Comparison of ENCODE assay signal across 27 cellular contexts in the genomic region with DNA sequence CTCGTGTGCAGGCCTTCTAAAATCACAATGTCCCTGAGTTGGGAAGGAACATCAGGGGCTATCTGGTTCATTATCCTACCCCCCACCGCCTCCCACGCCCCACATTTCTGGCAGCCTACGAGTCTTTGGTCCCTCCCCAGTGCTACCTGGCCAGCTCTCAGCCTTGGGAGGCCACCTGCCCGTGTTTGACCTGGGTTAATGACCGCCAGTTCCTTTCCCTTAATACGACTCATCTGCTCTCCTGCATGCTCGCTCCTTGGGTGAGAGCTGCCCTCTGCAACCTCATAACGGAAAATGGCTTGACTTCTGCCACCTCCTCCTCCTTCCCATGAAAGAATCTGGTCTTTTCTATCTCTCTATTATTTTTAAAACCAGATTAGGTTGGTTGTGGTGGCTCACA.
"Had no signal": no experiment of that assay in that cellular context is flagged by ENCODE, and none has a peak within 500 bp of the region (broad histone marks: within the 10 kb centered on the region; RNA-seq: fewer than 3 reads in every experiment).

No MANE protein-coding gene starts in this region.

- FAIRE-seq: bronchial epithelial cell had no signal

- H3K9me3 ChIP-seq: ascending aorta, body of pancreas had no signal

- H3K27me3 ChIP-seq: ascending aorta, body of pancreas had no signal

- H3K4me1 ChIP-seq: ascending aorta had no signal

- H3K27ac ChIP-seq: ascending aorta had no signal

- H3K36me3 ChIP-seq: ascending aorta had no signal

- H3K4me3 ChIP-seq: ascending aorta, body of pancreas had no signal

- ATAC-seq: activated CD8-positive, alpha-beta memory T cell treated with anti-CD3 and anti-CD28 coated beads, Interleukin-2, amount 10 ng/mL, durations not matched to agents 7 days and 5 days; activated CD8-positive, alpha-beta T cell treated with anti-CD3 and anti-CD28 coated beads, Interleukin-2, amount 10 ng/mL, durations not matched to agents 7 days and 5 days; activated naive CD4-positive, alpha-beta T cell treated with anti-CD3 and anti-CD28 coated beads, Interleukin-2, amount 50 U/mL, for 72 hours; activated naive CD8-positive, alpha-beta T cell treated with anti-CD3 and anti-CD28 coated beads, Interleukin-2, amount 50 U/mL, for 24 hours; activated T-cell treated with anti-CD3 and anti-CD28 coated beads, Interleukin-2, amount 50 U/mL, for 4 hours; body of pancreas; PC-3; WTC11 had no signal

- DNase-seq: activated CD4-positive, alpha-beta T cell treated with anti-CD3 and anti-CD28 coated beads for 48 hours; activated CD4-positive, alpha-beta T cell treated with anti-CD3 and anti-CD28 coated beads, Interleukin-2, amount 50 U/mL, for 4 hours; activated CD4-positive, CD25-positive, alpha-beta regulatory T cell treated with anti-CD3 and anti-CD28 coated beads, Interleukin-2, amount 50 U/mL, for 72 hours; activated CD8-positive, alpha-beta memory T cell treated with anti-CD3 and anti-CD28 coated beads, Interleukin-2, amount 10 ng/mL, durations not matched to agents 7 days and 5 days; activated CD8-positive, alpha-beta T cell treated with anti-CD3 and anti-CD28 coated beads, Interleukin-2, amount 10 ng/mL, durations not matched to agents 7 days and 5 days; activated effector memory CD4-positive, alpha-beta T cell treated with anti-CD3 and anti-CD28 coated beads, Interleukin-2, amount 50 U/mL, for 16 hours; activated naive CD4-positive, alpha-beta T cell treated with Interleukin-2 at 50 U/mL for 16 hours; activated naive CD8-positive, alpha-beta T cell treated with anti-CD3 and anti-CD28 coated beads, Interleukin-2, amount 50 U/mL, for 24 hours; activated T-cell treated with anti-CD3 and anti-CD28 coated beads, Interleukin-2, amount 50 U/mL, for 4 hours; amniotic stem cell; body of pancreas; central memory CD4-positive, alpha-beta T cell; KBM-7; NCI-H1048; NCI-H1694; NCI-H2029; NCI-H2107; NCI-H2171 treated with DMSO at 0.1 percent for 48 hours; NCI-H226; NCI-H510A; NCI-H82; PC-3; SHP77 treated with DMSO at 0.1 percent for 48 hours had no signal
